Comparison of ENCODE assay signal across 30 cellular contexts in genomic region chr14:87632796-87633195, GRCh38.
"Had no signal": no experiment of that assay in that cellular context is flagged by ENCODE, and none has a peak within 500 bp of the region (broad histone marks: within the 10 kb centered on the region; RNA-seq: fewer than 3 reads in every experiment).

No MANE protein-coding gene starts in this region.

- H3K4me3 Mint-ChIP-seq: immature natural killer cell; mesothelial cell of epicardium; naive B cell; natural killer cell; stimulated activated naive B cell treated with anti-CD40 and anti-IgM and Interleukin-4, amounts not matched to agents 10 μg/mL and 1 μg/mL and 100 μg/mL, for 72 hours had no signal

- H3K4me1 Mint-ChIP-seq: immature natural killer cell; naive B cell; natural killer cell; stimulated activated naive B cell treated with anti-CD40 and anti-IgM and Interleukin-4, amounts not matched to agents 10 μg/mL and 1 μg/mL and 100 μg/mL, for 72 hours had no signal

- H3K36me3 Mint-ChIP-seq: immature natural killer cell; mesothelial cell of epicardium; naive B cell; natural killer cell; stimulated activated naive B cell treated with anti-CD40 and anti-IgM and Interleukin-4, amounts not matched to agents 10 μg/mL and 1 μg/mL and 100 μg/mL, for 72 hours had no signal

- DNase-seq: hypothalamus; immature natural killer cell; kidney; left colon; left lung; lower lobe of right lung; mammary epithelial cell; mesendoderm; naive B cell; natural killer cell; ovary; retina; right cardiac atrium; stimulated activated CD4-positive, alpha-beta T cell treated with anti-CD3 and anti-CD28 coated beads, Interleukin-12 subunit alpha, Interleukin-12 subunit beta, amount 100 ng/mL, for 4 hours; stimulated activated CD4-positive, alpha-beta T cell treated with anti-CD3 and anti-CD28 coated beads, Interleukin-15, amount 100 ng/mL, for 24 hours; stimulated activated CD4-positive, alpha-beta T cell treated with anti-CD3 and anti-CD28 coated beads, Interleukin-2, amount 100 ng/mL, for 24 hours; stimulated activated CD4-positive, alpha-beta T cell treated with anti-CD3 and anti-CD28 coated beads, Interleukin-4, amount 100 ng/mL, for 1 hour; stimulated activated naive B cell treated with anti-CD40 and anti-IgM and Interleukin-4, amounts not matched to agents 10 μg/mL and 1 μg/mL and 100 μg/mL, for 72 hours; stimulated activated naive CD8-positive, alpha-beta T cell treated with anti-CD3 and anti-CD28 coated beads, Interleukin-15, Interleukin-2, amounts not matched to agents 100 U/mL and 50 U/mL, for 24 hours; stomach; tibial artery; trophoblast cell; upper lobe of right lung; uterus had no signal

- H3K9me3 ChIP-seq: left lung, lower lobe of right lung, ovary, prostate gland, stomach, suprapubic skin, thoracic aorta, tibial artery, upper lobe of right lung, uterus had no signal

- FAIRE-seq: islet of Langerhans, kidney had no signal

- H3K27ac Mint-ChIP-seq: immature natural killer cell; mesothelial cell of epicardium; natural killer cell; stimulated activated naive B cell treated with anti-CD40 and anti-IgM and Interleukin-4, amounts not matched to agents 10 μg/mL and 1 μg/mL and 100 μg/mL, for 72 hours had no signal

- H3K27me3 ChIP-seq: left lung, ovary, stomach, suprapubic skin, tibial artery, upper lobe of right lung, uterus had no signal

- H3K4me1 ChIP-seq: left lung, prostate gland, upper lobe of right lung had no signal

- H3K36me3 ChIP-seq: left lung, lower lobe of right lung, ovary, prostate gland, stomach, suprapubic skin, thoracic aorta, tibial artery, upper lobe of right lung, uterus had no signal

- H3K27me3 Mint-ChIP-seq: naive B cell; stimulated activated naive B cell treated with anti-CD40 and anti-IgM and Interleukin-4, amounts not matched to agents 10 μg/mL and 1 μg/mL and 100 μg/mL, for 72 hours had no signal

- H3K4me3 ChIP-seq: left lung, lower lobe of right lung, ovary, prostate gland, skin epidermis, stomach, suprapubic skin, thoracic aorta, tibial artery, upper lobe of right lung, uterus had no signal

- H3K27ac ChIP-seq: left lung, lower lobe of right lung, ovary, prostate gland, skin epidermis, stomach, suprapubic skin, thoracic aorta, tibial artery, upper lobe of right lung, uterus had no signal
